Comparison of ENCODE assay signal across 1 cellular context in the genomic region with DNA sequence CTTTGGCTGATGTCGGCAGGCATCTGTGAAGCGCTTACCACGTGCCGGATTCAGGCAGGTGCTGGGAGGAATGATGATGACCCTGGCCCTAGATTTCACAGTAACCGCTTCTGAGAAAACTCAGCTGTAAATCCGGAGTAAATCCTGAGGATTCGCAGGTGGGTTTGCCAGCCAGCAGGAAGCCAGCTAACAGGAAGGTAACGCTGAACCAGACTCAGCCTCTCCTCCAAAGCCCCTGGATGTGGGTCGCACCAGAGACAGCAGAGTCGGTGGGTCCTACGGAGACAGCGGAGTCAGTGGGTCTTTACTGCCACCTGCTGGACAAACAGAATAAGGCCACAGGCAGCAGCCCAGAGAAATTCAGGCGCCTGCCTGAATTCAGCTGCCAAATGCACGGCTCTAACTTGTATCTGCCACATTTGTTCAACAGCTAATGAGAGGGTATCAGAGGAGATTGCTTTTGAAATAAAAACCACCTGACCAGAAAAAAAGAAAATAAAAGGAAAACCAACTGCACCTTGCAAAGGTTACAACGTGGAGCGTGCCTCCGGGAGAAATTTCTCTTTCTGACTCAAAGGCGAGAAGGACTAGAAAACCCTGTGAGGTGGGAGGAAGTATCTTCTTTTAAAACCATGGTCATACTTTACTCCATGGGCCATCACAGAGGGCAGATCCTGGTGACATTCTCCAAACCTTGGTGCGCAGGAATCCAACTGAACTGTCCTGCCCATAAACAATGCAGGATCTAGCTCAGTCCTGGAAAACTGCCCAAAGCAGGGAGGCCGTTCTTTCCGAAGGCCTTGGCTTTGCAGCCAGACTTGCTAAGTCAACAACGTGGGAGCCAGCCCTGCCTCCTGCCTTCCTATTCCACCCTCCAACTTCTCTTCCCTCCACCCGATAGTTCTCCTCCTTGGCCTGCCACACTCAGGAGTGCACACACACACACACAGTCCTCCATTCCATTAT.
TF ChIP-seq lines count a peak whose summit lies in the region.

No MANE protein-coding gene starts in this region.

TF ChIP-seq in HepG2, 621 proteins besides CTCF, POLR2A, EP300 and RAD21 (continued from another document and continues in another):
- TF ChIP-seq NFAT5 (CRISPR knock-in tag; IDR thresholded peaks at IDR 0.05) (0 out of 2 replicates have a peak, but pooled peaks have one; percentile 55), REPIN1 (CRISPR knock-in tag; IDR thresholded peaks at IDR 0.05; ENCODE audit: borderline replicate concordance, low read depth) (peak; percentile 66; the same call in 1 of the 2 replicates), SOX6 (IDR thresholded peaks at IDR 0.05) (no peak), SOX6 (CRISPR knock-in tag; IDR thresholded peaks at IDR 0.05) (peak; percentile 59), RFXAP (CRISPR knock-in tag; IDR thresholded peaks at IDR 0.05; ENCODE audit: borderline replicate concordance) (0 out of 2 replicates have a peak, but pooled peaks have one; percentile 45), AKAP8 (CRISPR knock-in tag; IDR thresholded peaks at IDR 0.05) (no peak), ZMYM2 (CRISPR knock-in tag; IDR thresholded peaks at IDR 0.05) (0 out of 2 replicates have a peak, but pooled peaks have one; percentile 32), LRRFIP1 (CRISPR knock-in tag; conservative IDR thresholded peaks at IDR 0.05) (no peak), SAFB2 (CRISPR knock-in tag; IDR thresholded peaks at IDR 0.05; ENCODE audit: borderline replicate concordance, low read depth) (no peak), UBTF (CRISPR knock-in tag; IDR thresholded peaks at IDR 0.05) (peak; percentile 43; the same call in 1 of the 2 replicates), YEATS4 (CRISPR knock-in tag; IDR thresholded peaks at IDR 0.05; ENCODE audit: borderline replicate concordance) (0 out of 2 replicates have a peak, but pooled peaks have one; percentile 20), SMYD3 (CRISPR knock-in tag; IDR thresholded peaks at IDR 0.05) (no peak), TFE3 (CRISPR knock-in tag; IDR thresholded peaks at IDR 0.05) (no peak), SP5 (CRISPR knock-in tag; IDR thresholded peaks at IDR 0.05; ENCODE audit: borderline replicate concordance, low read depth) (peak; percentile 17; the same call in 1 of the 2 replicates), ZNF709 (CRISPR knock-in tag; IDR thresholded peaks at IDR 0.05) (no peak), ZNF572 (CRISPR knock-in tag; IDR thresholded peaks at IDR 0.05) (peak; percentile 85; the same call in 1 of the 2 replicates), MTF2 (CRISPR knock-in tag; IDR thresholded peaks at IDR 0.05; ENCODE audit: borderline replicate concordance) (no peak), MIER2 (CRISPR knock-in tag; IDR thresholded peaks at IDR 0.05) (0 out of 2 replicates have a peak, but pooled peaks have one; percentile 8), BRF2 (CRISPR knock-in tag; IDR thresholded peaks at IDR 0.05) (no peak), HDAC1 (CRISPR knock-in tag; IDR thresholded peaks at IDR 0.05) (0 out of 2 replicates have a peak, but pooled peaks have one; percentile 49), TEAD3 (CRISPR knock-in tag; optimal IDR thresholded peaks at IDR 0.05; ENCODE audit: borderline replicate concordance) (peak; percentile 17), ZNF619 (CRISPR knock-in tag; IDR thresholded peaks at IDR 0.05) (peak; percentile 45; the same call in 1 of the 2 replicates), GMEB1 (CRISPR knock-in tag; IDR thresholded peaks at IDR 0.05; ENCODE audit: borderline replicate concordance) (0 out of 2 replicates have a peak, but pooled peaks have one; percentile 20), CBFB (CRISPR knock-in tag; IDR thresholded peaks at IDR 0.05) (no peak), MAFG (CRISPR knock-in tag; IDR thresholded peaks at IDR 0.05) (no peak), PHF5A (CRISPR knock-in tag; IDR thresholded peaks at IDR 0.05; ENCODE audit: low read depth, unreplicated experiment) (peak; percentile 56), RXRB (CRISPR knock-in tag; IDR thresholded peaks at IDR 0.05; ENCODE audit: borderline replicate concordance) (0 out of 2 replicates have a peak, but pooled peaks have one; percentile 35), TFDP1 (CRISPR knock-in tag; IDR thresholded peaks at IDR 0.05; ENCODE audit: borderline replicate concordance) (no peak; the same call in 1 of the 2 replicates), NCOA5 (CRISPR knock-in tag; IDR thresholded peaks at IDR 0.05) (no peak), ZNF121 (CRISPR knock-in tag; IDR thresholded peaks at IDR 0.05) (peak; percentile 98)
- TF ChIP-seq, protein P1, sequence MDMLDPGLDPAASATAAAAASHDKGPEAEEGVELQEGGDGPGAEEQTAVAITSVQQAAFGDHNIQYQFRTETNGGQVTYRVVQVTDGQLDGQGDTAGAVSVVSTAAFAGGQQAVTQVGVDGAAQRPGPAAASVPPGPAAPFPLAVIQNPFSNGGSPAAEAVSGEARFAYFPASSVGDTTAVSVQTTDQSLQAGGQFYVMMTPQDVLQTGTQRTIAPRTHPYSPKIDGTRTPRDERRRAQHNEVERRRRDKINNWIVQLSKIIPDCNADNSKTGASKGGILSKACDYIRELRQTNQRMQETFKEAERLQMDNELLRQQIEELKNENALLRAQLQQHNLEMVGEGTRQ (IDR thresholded peaks at IDR 0.05; ENCODE audit: low read depth, low read length): peak; percentile 24; the same call in 1 of the 2 replicates
- TF ChIP-seq, protein P1 (CRISPR knock-in tag; IDR thresholded peaks at IDR 0.05; ENCODE audit: borderline replicate concordance): peak; percentile 78; the same call in 1 of the 2 replicates
- TF ChIP-seq, protein P2, sequence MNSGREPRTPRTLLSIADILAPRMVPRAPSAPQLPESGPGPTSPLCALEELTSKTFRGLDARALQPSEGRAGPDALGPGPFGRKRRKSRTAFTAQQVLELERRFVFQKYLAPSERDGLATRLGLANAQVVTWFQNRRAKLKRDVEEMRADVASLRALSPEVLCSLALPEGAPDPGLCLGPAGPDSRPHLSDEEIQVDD (CRISPR knock-in tag; IDR thresholded peaks at IDR 0.05; ENCODE audit: borderline replicate concordance): no peak
